ENCODE assay signal across 16 cellular contexts in the genomic region with DNA sequence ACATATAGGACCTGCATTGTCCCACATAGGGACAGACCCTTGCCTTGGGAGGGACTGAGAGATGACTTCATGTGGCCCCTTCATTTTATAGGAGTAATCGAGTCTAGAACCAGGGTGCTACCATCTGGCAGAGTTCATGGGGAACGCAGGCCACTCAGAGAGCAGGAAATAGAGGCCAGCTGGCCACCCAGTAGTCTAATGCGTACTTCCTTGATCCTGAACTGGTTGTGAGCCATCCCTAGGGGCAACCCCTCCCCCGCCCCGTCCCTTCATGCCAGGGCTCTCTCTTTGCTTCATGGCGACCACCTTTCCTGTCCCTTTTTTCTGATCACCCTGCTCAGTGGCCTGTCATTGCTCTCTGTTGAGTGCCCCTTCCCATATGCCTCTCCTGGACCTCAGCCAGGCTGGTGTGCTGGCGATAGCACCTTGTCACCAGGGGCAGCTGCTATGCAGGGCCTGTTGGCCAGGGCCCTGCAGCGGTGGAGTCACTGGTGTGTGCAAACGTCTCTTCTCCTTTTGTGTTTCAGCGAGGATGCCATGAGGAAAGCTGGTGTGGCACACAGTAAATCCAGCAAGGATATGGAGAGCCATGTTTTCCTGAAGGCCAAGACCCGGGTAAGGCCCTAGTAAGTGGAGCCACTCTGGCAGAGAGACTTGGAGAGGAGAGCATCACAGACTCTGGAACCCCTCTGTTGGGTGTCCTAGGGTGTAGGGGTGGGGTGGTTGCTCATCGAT. TPM values are rescaled to one million over a fixed set of nuclear protein-coding genes. Genes with fewer than 3 reads are reported as not detected.
DNase-seq lines count a peak whose midpoint lies in the region; ATAC-seq and TF ChIP-seq lines count a peak whose summit lies in the region.
"Had no signal": no experiment of that assay in that cellular context is flagged by ENCODE, and none has a peak within 500 bp of the region (broad histone marks: within the 10 kb centered on the region; RNA-seq: fewer than 3 reads in every experiment).

No MANE protein-coding gene starts in this region.

- no peak overlapping the region for H3K4me3 ChIP-seq in fibroblast of mammary gland (ENCODE audit: control insufficient read depth, low read depth, low read length)
- H3K4me3 ChIP-seq: uterus had no signal

- no peaks in the 10 kb centered on the region for H3K9me3 Mint-ChIP-seq in activated CD4-positive, alpha-beta T cell treated with anti-CD3 and anti-CD28 coated beads, Interleukin-2, amount 10 ng/mL, durations not matched to agents 24 days and 14 days

- H3K36me3 Mint-ChIP-seq in activated CD4-positive, alpha-beta T cell treated with anti-CD3 and anti-CD28 coated beads, Interleukin-2, amount 10 ng/mL, durations not matched to agents 24 days and 14 days (ENCODE audit: low read depth), result peaks cover 46% of the 10 kb centered on the region

- no peak for TF ChIP-seq CTCF in fibroblast of mammary gland (conservative IDR thresholded peaks at IDR 0.05; ENCODE audit: control insufficient read depth, insufficient read depth, low read depth, low read length)

- DNase-seq in activated CD4-positive, alpha-beta T cell treated with anti-CD3 and anti-CD28 coated beads, Interleukin-2, amount 10 ng/mL, durations not matched to agents 24 days and 14 days, result no peak
- DNase-seq in activated CD4-positive, alpha-beta T cell treated with anti-CD3 and anti-CD28 coated beads for 1 hour, result no peak
- DNase-seq in NCI-H524 (lab: John Stamatoyannopoulos, UW), result peak; percentile 78 to 93
- DNase-seq in fibroblast of mammary gland (ENCODE audit: low read depth), result peak; percentile 18
- DNase-seq in retina, result peak; percentile 5
- no peak for DNase-seq in HuH-7.5 (ENCODE audit: low spot score)
- no peak for DNase-seq in epidermal melanocyte (ENCODE audit: insufficient read length, low spot score)
- DNase-seq: activated CD8-positive, alpha-beta memory T cell treated with anti-CD3 and anti-CD28 coated beads, Interleukin-2, amount 50 U/mL, for 4 hours; cerebellar nuclear complex; GF-D8; GOT3; KG1; mesendoderm; NCI-H526; uterus had no signal

- intact Hi-C loops in activated CD4-positive, alpha-beta T cell treated with anti-CD3 and anti-CD28 coated beads, Interleukin-2, amount 10 ng/mL, durations not matched to agents 24 days and 14 days (cut with micrococcal nuclease), result no loop called here

- H3K27ac Mint-ChIP-seq in activated CD4-positive, alpha-beta T cell treated with anti-CD3 and anti-CD28 coated beads, Interleukin-2, amount 10 ng/mL, durations not matched to agents 24 days and 14 days, result peak overlapping the region; percentile 25

- ATAC-seq in HG02884 (IDR thresholded peaks at IDR 0.05; ENCODE audit: unreplicated experiment), result no peak

- no peaks in the 10 kb centered on the region for H3K27me3 Mint-ChIP-seq in activated CD4-positive, alpha-beta T cell treated with anti-CD3 and anti-CD28 coated beads, Interleukin-2, amount 10 ng/mL, durations not matched to agents 24 days and 14 days

- H3K4me3 Mint-ChIP-seq in activated CD4-positive, alpha-beta T cell treated with anti-CD3 and anti-CD28 coated beads, Interleukin-2, amount 10 ng/mL, durations not matched to agents 24 days and 14 days, result no peak overlapping the region

- H3K4me1 Mint-ChIP-seq in activated CD4-positive, alpha-beta T cell treated with anti-CD3 and anti-CD28 coated beads, Interleukin-2, amount 10 ng/mL, durations not matched to agents 24 days and 14 days, result peaks cover 25% of the 10 kb centered on the region

RNA-seq across cellular contexts. Expression of gene MED15, which starts 29.3 kb away (rescaled TPM):
- total RNA-seq in activated CD4-positive, alpha-beta T cell treated with anti-CD3 and anti-CD28 coated beads, Interleukin-2, amount 10 ng/mL, durations not matched to agents 24 days and 14 days, result 113 and 117 TPM in 2 replicates

RNA-seq across cellular contexts. Expression of gene KLHL22, which starts 41.2 kb away (rescaled TPM):
- total RNA-seq in activated CD4-positive, alpha-beta T cell treated with anti-CD3 and anti-CD28 coated beads, Interleukin-2, amount 10 ng/mL, durations not matched to agents 24 days and 14 days, result 16.9 and 17.7 TPM in 2 replicates

Comparison
In these comparisons a context has a peak if more than half of its experiments do, and no peak if none do; other contexts are left out.
1. DNase-seq: peak in NCI-H524 (2 of 2), fibroblast of mammary gland (single experiment) and retina (single experiment); none in activated CD4-positive, alpha-beta T cell treated with anti-CD3 and anti-CD28 coated beads, Interleukin-2, amount 10 ng/mL, durations not matched to agents 24 days and 14 days (single experiment), activated CD4-positive, alpha-beta T cell treated with anti-CD3 and anti-CD28 coated beads for 1 hour (single experiment), HuH-7.5 (single experiment) and epidermal melanocyte (single experiment).